In the genomic region with DNA sequence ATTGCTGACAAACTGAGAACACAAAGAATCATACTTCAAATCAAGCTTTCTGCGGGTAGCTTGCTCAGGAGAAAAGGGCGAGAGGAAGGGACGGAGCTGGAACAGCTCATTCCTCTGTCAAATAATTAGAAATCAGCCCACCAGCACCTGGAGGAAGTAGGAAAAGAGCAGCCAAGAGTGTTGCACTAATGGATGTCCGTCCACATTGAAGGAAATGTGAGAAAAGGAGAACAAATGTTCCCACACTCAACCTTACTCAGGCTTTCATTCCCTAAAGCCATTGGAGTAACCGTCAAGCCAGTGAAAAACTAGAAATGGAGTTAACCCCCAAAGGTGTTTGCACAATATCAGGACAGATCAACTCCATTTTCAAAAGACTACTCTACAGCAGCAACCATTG, we compare ENCODE assay signal across 2 cellular contexts.
TF ChIP-seq lines count a peak whose summit lies in the region.

No MANE protein-coding gene starts in this region.

TF ChIP-seq in SK-N-SH, 30 proteins besides CTCF, POLR2A, EP300 and RAD21 (continued from another document):
- TF ChIP-seq, protein P1, sequence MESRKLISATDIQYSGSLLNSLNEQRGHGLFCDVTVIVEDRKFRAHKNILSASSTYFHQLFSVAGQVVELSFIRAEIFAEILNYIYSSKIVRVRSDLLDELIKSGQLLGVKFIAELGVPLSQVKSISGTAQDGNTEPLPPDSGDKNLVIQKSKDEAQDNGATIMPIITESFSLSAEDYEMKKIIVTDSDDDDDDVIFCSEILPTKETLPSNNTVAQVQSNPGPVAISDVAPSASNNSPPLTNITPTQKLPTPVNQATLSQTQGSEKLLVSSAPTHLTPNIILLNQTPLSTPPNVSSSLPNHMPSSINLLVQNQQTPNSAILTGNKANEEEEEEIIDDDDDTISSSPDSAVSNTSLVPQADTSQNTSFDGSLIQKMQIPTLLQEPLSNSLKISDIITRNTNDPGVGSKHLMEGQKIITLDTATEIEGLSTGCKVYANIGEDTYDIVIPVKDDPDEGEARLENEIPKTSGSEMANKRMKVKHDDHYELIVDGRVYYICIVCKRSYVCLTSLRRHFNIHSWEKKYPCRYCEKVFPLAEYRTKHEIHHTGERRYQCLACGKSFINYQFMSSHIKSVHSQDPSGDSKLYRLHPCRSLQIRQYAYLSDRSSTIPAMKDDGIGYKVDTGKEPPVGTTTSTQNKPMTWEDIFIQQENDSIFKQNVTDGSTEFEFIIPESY (IDR thresholded peaks at IDR 0.05; ENCODE audit: borderline replicate concordance, low read depth): no peak
- TF ChIP-seq SIN3A (IDR thresholded peaks at IDR 0.05; ENCODE audit: borderline replicate concordance, low read depth, low read length): no peak
- TF ChIP-seq YY1 (IDR thresholded peaks at IDR 0.05; ENCODE audit: low read depth): no peak
- TF ChIP-seq TCF12 (IDR thresholded peaks at IDR 0.05): no peak
- no peak for TF ChIP-seq CHD2 (IDR thresholded peaks at IDR 0.05; ENCODE audit: low read length, partially characterized antibody)
- TF ChIP-seq TEAD4 (IDR thresholded peaks at IDR 0.05; ENCODE audit: borderline replicate concordance, insufficient read depth): no peak
- no peak for TF ChIP-seq NRF1 (IDR thresholded peaks at IDR 0.05; ENCODE audit: low read depth, low read length)
- no peak for TF ChIP-seq EZH2phosphoT487 (IDR thresholded peaks at IDR 0.05; ENCODE audit: borderline replicate concordance, low read depth)
- TF ChIP-seq, protein P2, sequence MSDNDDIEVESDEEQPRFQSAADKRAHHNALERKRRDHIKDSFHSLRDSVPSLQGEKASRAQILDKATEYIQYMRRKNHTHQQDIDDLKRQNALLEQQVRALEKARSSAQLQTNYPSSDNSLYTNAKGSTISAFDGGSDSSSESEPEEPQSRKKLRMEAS (IDR thresholded peaks at IDR 0.05; ENCODE audit: low read depth): no peak
- TF ChIP-seq, protein P3, sequence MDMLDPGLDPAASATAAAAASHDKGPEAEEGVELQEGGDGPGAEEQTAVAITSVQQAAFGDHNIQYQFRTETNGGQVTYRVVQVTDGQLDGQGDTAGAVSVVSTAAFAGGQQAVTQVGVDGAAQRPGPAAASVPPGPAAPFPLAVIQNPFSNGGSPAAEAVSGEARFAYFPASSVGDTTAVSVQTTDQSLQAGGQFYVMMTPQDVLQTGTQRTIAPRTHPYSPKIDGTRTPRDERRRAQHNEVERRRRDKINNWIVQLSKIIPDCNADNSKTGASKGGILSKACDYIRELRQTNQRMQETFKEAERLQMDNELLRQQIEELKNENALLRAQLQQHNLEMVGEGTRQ (IDR thresholded peaks at IDR 0.05; ENCODE audit: borderline replicate concordance, low read depth, low read length): no peak
- TF ChIP-seq GATA2 (CRISPR knock-in tag; IDR thresholded peaks at IDR 0.05): no peak
- no peak for TF ChIP-seq NFIC (IDR thresholded peaks at IDR 0.05; ENCODE audit: borderline replicate concordance)
TF ChIP-seq in SK-N-SH: peak in this region for 0.

TF ChIP-seq in SK-N-SH treated with all-trans-retinoic acid at 6 μM for 48 hours, 23 proteins besides CTCF, POLR2A, EP300 and RAD21 (continued from another document):
- TF ChIP-seq, protein P4, sequence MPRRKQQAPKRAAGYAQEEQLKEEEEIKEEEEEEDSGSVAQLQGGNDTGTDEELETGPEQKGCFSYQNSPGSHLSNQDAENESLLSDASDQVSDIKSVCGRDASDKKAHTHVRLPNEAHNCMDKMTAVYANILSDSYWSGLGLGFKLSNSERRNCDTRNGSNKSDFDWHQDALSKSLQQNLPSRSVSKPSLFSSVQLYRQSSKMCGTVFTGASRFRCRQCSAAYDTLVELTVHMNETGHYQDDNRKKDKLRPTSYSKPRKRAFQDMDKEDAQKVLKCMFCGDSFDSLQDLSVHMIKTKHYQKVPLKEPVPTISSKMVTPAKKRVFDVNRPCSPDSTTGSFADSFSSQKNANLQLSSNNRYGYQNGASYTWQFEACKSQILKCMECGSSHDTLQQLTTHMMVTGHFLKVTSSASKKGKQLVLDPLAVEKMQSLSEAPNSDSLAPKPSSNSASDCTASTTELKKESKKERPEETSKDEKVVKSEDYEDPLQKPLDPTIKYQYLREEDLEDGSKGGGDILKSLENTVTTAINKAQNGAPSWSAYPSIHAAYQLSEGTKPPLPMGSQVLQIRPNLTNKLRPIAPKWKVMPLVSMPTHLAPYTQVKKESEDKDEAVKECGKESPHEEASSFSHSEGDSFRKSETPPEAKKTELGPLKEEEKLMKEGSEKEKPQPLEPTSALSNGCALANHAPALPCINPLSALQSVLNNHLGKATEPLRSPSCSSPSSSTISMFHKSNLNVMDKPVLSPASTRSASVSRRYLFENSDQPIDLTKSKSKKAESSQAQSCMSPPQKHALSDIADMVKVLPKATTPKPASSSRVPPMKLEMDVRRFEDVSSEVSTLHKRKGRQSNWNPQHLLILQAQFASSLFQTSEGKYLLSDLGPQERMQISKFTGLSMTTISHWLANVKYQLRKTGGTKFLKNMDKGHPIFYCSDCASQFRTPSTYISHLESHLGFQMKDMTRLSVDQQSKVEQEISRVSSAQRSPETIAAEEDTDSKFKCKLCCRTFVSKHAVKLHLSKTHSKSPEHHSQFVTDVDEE (CRISPR knock-in tag; IDR thresholded peaks at IDR 0.05): no peak
- no peak for TF ChIP-seq ZNF70 (CRISPR knock-in tag; IDR thresholded peaks at IDR 0.05)
- TF ChIP-seq GLIS3 (CRISPR knock-in tag; IDR thresholded peaks at IDR 0.05): no peak
- TF ChIP-seq ZNF565 (CRISPR knock-in tag; conservative IDR thresholded peaks at IDR 0.05; ENCODE audit: low read depth): no peak
- no peak for TF ChIP-seq ESRRG (CRISPR knock-in tag; IDR thresholded peaks at IDR 0.05)
- no peak for TF ChIP-seq SNAI2 (CRISPR knock-in tag; IDR thresholded peaks at IDR 0.05)
- no peak for TF ChIP-seq TCF4 (CRISPR knock-in tag; IDR thresholded peaks at IDR 0.05; ENCODE audit: borderline replicate concordance)
- no peak for TF ChIP-seq PPARA (CRISPR knock-in tag; IDR thresholded peaks at IDR 0.05; ENCODE audit: borderline replicate concordance)
- no peak for TF ChIP-seq ISL1 (CRISPR knock-in tag; IDR thresholded peaks at IDR 0.05)
- TF ChIP-seq, protein P5, sequence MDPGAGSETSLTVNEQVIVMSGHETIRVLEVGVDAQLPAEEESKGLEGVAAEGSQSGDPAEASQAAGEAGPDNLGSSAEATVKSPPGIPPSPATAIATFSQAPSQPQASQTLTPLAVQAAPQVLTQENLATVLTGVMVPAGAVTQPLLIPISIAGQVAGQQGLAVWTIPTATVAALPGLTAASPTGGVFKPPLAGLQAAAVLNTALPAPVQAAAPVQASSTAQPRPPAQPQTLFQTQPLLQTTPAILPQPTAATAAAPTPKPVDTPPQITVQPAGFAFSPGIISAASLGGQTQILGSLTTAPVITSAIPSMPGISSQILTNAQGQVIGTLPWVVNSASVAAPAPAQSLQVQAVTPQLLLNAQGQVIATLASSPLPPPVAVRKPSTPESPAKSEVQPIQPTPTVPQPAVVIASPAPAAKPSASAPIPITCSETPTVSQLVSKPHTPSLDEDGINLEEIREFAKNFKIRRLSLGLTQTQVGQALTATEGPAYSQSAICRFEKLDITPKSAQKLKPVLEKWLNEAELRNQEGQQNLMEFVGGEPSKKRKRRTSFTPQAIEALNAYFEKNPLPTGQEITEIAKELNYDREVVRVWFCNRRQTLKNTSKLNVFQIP (CRISPR knock-in tag; IDR thresholded peaks at IDR 0.05; ENCODE audit: borderline replicate concordance, low read depth): no peak
- TF ChIP-seq ARNTL (CRISPR knock-in tag; IDR thresholded peaks at IDR 0.05; ENCODE audit: borderline replicate concordance, low read depth): no peak
- no peak for TF ChIP-seq ZNF8 (CRISPR knock-in tag; IDR thresholded peaks at IDR 0.05)
- TF ChIP-seq ZFP3 (CRISPR knock-in tag; IDR thresholded peaks at IDR 0.05): no peak
- no peak for TF ChIP-seq ZC3H10 (CRISPR knock-in tag; IDR thresholded peaks at IDR 0.05)
